Comparison of ENCODE assay signal across 8 cellular contexts in genomic region chr2:72862239-72862988, GRCh38. TPM values are rescaled to one million over a fixed set of nuclear protein-coding genes. Genes with fewer than 3 reads are reported as not detected.
A peak's percentile ranks its signal among the peaks of the same experiment; 100 is the strongest.
DNase-seq lines count a peak whose midpoint lies in the region; ATAC-seq and TF ChIP-seq lines count a peak whose summit lies in the region.

No MANE protein-coding gene starts in this region.

- no peaks in the 10 kb centered on the region for H3K9me2 ChIP-seq in Loucy (replicated peaks; ENCODE audit: low read depth, low read length)

- no peaks in the 10 kb centered on the region for H3K79me2 ChIP-seq in Loucy (ENCODE audit: insufficient read depth, low read length)

- H3K4me1 ChIP-seq in HAP-1 (peaks cover 7% of the 10 kb centered on the region), Loucy (ENCODE audit: insufficient read depth, low read length, poor library complexity, severe bottlenecking) (peaks cover 4% of the 10 kb centered on the region), gastroesophageal sphincter (peaks cover 0 to 11% (median 3%) of the 10 kb centered on the region in 3 donors)

- in situ Hi-C loops in HAP-1 (cut with MboI; ENCODE audit: low sequenced_read_pairs): loop anchor here (5.0 to 25.0 kb wide), 2 partner anchors 90 to 1325 kb away; no protein-coding TSS in a partner anchor

- peak overlapping the region; percentile 69 for H3K4me2 ChIP-seq in Loucy (ENCODE audit: low read depth, low read length, poor library complexity, severe bottlenecking)

- no peak overlapping the region for H3K9ac ChIP-seq in Loucy (ENCODE audit: low read depth, low read length, poor library complexity, severe bottlenecking)

- H3K4me3 ChIP-seq in HAP-1 (peak overlapping the region; percentile 19), Loucy (ENCODE audit: low read length, poor library complexity, severe bottlenecking) (peak overlapping the region; percentile 23), gastroesophageal sphincter (peak overlapping the region in 1 of 2 donors; percentile 22)

- no peaks in the 10 kb centered on the region for H3F3A ChIP-seq in Loucy (ENCODE audit: low read depth)

- no peak for TF ChIP-seq POLR2A in gastroesophageal sphincter (IDR thresholded peaks at IDR 0.05)

- H4K20me1 ChIP-seq in Loucy (ENCODE audit: insufficient read depth, low read length, poor library complexity, severe bottlenecking): no peaks in the 10 kb centered on the region

- 10 to 13% methylated on average over 8 of the region's 33 CpGs for WGBS in gastroesophageal sphincter (ENCODE audit: low coverage in 1 of 2), 2 donors

- H3K36me3 ChIP-seq in HAP-1 (replicated peaks): no peaks in the 10 kb centered on the region
- no peaks in the 10 kb centered on the region for H3K36me3 ChIP-seq in Loucy (ENCODE audit: insufficient read depth, low read length)
- no peaks in the 10 kb centered on the region for H3K36me3 ChIP-seq in gastroesophageal sphincter

- no peak for TF ChIP-seq EP300 in gastroesophageal sphincter (IDR thresholded peaks at IDR 0.05)

- DNase-seq in GDM1 (lab: John Stamatoyannopoulos, UW) (peak; percentile 72), HAP-1 (ENCODE audit: low spot score in 2 of 2) (peak; percentile 80 to 93), SHP77 treated with DMSO at 0.1 percent for 48 hours (lab: John Stamatoyannopoulos, UW) (peak; percentile 77), activated gamma-delta T cell treated with Interleukin-2 at 50 U/mL for 16 hours (peak; percentile 83), non-pigmented ciliary epithelial cell (ENCODE audit: low read depth) (peak; percentile 54), substantia nigra (lab: John Stamatoyannopoulos, UW) (peak in 48 of 49 donors; percentile 23 to 93 (median 76))

- ATAC-seq in gastroesophageal sphincter: peak; percentile 94

- TF ChIP-seq CTCF in Loucy (conservative IDR thresholded peaks at IDR 0.05; ENCODE audit: low read length) (peak; percentile 93), gastroesophageal sphincter (IDR thresholded peaks at IDR 0.05) (peak; percentile 86 to 98 (median 94))

- H3K9me3 ChIP-seq in HAP-1 (0 out of 2 replicates have a peak, but pooled peaks cover 2% of the 10 kb centered on the region), Loucy (ENCODE audit: insufficient read depth, low read depth, low read length) (no peaks in the 10 kb centered on the region), gastroesophageal sphincter (no peaks in the 10 kb centered on the region)

- peaks cover 24% of the 10 kb centered on the region for H3K27me3 ChIP-seq in HAP-1 (ENCODE audit: low read depth)
- H3K27me3 ChIP-seq in Loucy (ENCODE audit: insufficient read depth, low read length, poor library complexity, severe bottlenecking): no peaks in the 10 kb centered on the region
- H3K27me3 ChIP-seq in gastroesophageal sphincter: peaks cover 47% of the 10 kb centered on the region

- H2AFZ ChIP-seq in Loucy (ENCODE audit: low read length): peak overlapping the region; percentile 78

- H3K27ac ChIP-seq in gastroesophageal sphincter (no peak overlapping the region), substantia nigra (ENCODE audit: low read depth, low read length, poor library complexity, severe bottlenecking) (no peak overlapping the region)

RNA-seq across cellular contexts. Expression of gene SPR, which starts 24.8 kb away (rescaled TPM):
- total RNA-seq in gastroesophageal sphincter: 10 to 100 TPM; 26.1 to 48.5 (median 39.4) TPM

RNA-seq across cellular contexts. Expression of gene EXOC6B, which starts 36.6 kb away (rescaled TPM):
- total RNA-seq in gastroesophageal sphincter: 10 to 100 TPM; 35.3 to 47.2 (median 41.2) TPM

RNA-seq across cellular contexts. Expression of gene EMX1, which starts 54.9 kb away (rescaled TPM):
- total RNA-seq in gastroesophageal sphincter: under 1 TPM in 1 of 4 donors, not detected in 3; 0.15 TPM
